1 cellular context compared by ENCODE assay signal in genomic region chr7:374706-375490, GRCh38.
TF ChIP-seq lines count a peak whose summit lies in the region.

No MANE protein-coding gene starts in this region.

TF ChIP-seq in HepG2, 621 proteins besides CTCF, POLR2A, EP300 and RAD21 (continued from another document):
- TF ChIP-seq, protein P1, sequence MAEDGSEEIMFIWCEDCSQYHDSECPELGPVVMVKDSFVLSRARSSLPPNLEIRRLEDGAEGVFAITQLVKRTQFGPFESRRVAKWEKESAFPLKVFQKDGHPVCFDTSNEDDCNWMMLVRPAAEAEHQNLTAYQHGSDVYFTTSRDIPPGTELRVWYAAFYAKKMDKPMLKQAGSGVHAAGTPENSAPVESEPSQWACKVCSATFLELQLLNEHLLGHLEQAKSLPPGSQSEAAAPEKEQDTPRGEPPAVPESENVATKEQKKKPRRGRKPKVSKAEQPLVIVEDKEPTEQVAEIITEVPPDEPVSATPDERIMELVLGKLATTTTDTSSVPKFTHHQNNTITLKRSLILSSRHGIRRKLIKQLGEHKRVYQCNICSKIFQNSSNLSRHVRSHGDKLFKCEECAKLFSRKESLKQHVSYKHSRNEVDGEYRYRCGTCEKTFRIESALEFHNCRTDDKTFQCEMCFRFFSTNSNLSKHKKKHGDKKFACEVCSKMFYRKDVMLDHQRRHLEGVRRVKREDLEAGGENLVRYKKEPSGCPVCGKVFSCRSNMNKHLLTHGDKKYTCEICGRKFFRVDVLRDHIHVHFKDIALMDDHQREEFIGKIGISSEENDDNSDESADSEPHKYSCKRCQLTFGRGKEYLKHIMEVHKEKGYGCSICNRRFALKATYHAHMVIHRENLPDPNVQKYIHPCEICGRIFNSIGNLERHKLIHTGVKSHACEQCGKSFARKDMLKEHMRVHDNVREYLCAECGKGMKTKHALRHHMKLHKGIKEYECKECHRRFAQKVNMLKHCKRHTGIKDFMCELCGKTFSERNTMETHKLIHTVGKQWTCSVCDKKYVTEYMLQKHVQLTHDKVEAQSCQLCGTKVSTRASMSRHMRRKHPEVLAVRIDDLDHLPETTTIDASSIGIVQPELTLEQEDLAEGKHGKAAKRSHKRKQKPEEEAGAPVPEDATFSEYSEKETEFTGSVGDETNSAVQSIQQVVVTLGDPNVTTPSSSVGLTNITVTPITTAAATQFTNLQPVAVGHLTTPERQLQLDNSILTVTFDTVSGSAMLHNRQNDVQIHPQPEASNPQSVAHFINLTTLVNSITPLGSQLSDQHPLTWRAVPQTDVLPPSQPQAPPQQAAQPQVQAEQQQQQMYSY (CRISPR knock-in tag; IDR thresholded peaks at IDR 0.05) = no peak
- TF ChIP-seq PHF8 (CRISPR knock-in tag; IDR thresholded peaks at IDR 0.05) = no peak
- TF ChIP-seq GPN1 (CRISPR knock-in tag; IDR thresholded peaks at IDR 0.05; ENCODE audit: borderline replicate concordance) = no peak
- TF ChIP-seq HNRNPL (IDR thresholded peaks at IDR 0.05; ENCODE audit: low read depth, low read length) = no peak
- TF ChIP-seq ZNF234 (CRISPR knock-in tag; conservative IDR thresholded peaks at IDR 0.05) = no peak
- TF ChIP-seq ZNF12 (CRISPR knock-in tag; IDR thresholded peaks at IDR 0.05) = no peak
- TF ChIP-seq TRAFD1 (CRISPR knock-in tag; IDR thresholded peaks at IDR 0.05; ENCODE audit: borderline replicate concordance) = no peak
- no peak for TF ChIP-seq NFE2L1 (CRISPR knock-in tag; IDR thresholded peaks at IDR 0.05; ENCODE audit: borderline replicate concordance)
